ENCODE assay signal across 8 cellular contexts in genomic region chr1:159854693-159855192, GRCh38. TPM values are rescaled to one million over a fixed set of nuclear protein-coding genes. Genes with fewer than 3 reads are reported as not detected.
A peak's percentile ranks its signal among the peaks of the same experiment; 100 is the strongest.
DNase-seq lines count a peak whose midpoint lies in the region; FAIRE-seq and TF ChIP-seq lines count a peak whose summit lies in the region.

No MANE protein-coding gene starts in this region.

- H3K27me3 ChIP-seq in mammary epithelial cell (ENCODE audit: insufficient read depth, low read length), result no peaks in the 10 kb centered on the region

- in situ Hi-C loops in mammary epithelial cell (cut with MboI; ENCODE audit: low sequenced_read_pairs in 2 of 2), result no loop called here

- no peaks in the 10 kb centered on the region for H3K36me3 ChIP-seq in mammary epithelial cell (ENCODE audit: insufficient read depth, low read length)

- CTCF ChIA-PET in mammary epithelial cell (lab: Charles Lee; ENCODE audit: low non-redundant PET), result no interaction called here

- no peak overlapping the region for H3K27ac ChIP-seq in mammary epithelial cell (ENCODE audit: insufficient read depth, low read depth, low read length)
- H3K27ac ChIP-seq in skin epidermis, result peak overlapping the region; percentile 66 to 97 (median 93)

- peak overlapping the region; percentile 95 for H3K4me2 ChIP-seq in mammary epithelial cell (ENCODE audit: insufficient read depth, low read depth, low read length)

- under 1% methylated on average over 18 of the region's 59 CpGs for WGBS in mammary epithelial cell (ENCODE audit: low coverage, missing lambda C conversion rate)

- no peaks in the 10 kb centered on the region for H3K79me2 ChIP-seq in mammary epithelial cell (ENCODE audit: insufficient read depth, low read length)

- dilution Hi-C loops in mammary epithelial cell (cut with HindIII; ENCODE audit: low sequenced_read_pairs), result no loop called here

- BruUV-seq in mammary epithelial cell (replicated peaks; lab: Mats Ljungman, UMichigan), result no TSS peak

- peak overlapping the region; percentile 46 for H3K4me3 ChIP-seq in HFF-Myc (replicated peaks; ENCODE audit: low read depth, low read length)
- H3K4me3 ChIP-seq in mammary epithelial cell (replicated peaks in 1 of 3; ENCODE audit: insufficient read depth in 1 of 3, low read depth in 2 of 3, low read length in 3 of 3), result peak overlapping the region; percentile 33 to 60 (median 51)
- peak overlapping the region; percentile 48 to 64 (median 58) for H3K4me3 ChIP-seq in skin epidermis

- no peak for FAIRE-seq in D721Med (lab: Jason Lieb, UNC)

- peak overlapping the region; percentile 97 for H2AFZ ChIP-seq in mammary epithelial cell (ENCODE audit: low read depth, low read length)

- intact Hi-C loops in mammary epithelial cell (cut with micrococcal nuclease), result no loop called here

- TF ChIP-seq CTCF in HFF-Myc (IDR thresholded peaks at IDR 0.05; ENCODE audit: low read depth, low read length, missing control alignments) (no peak), mammary epithelial cell (conservative IDR thresholded peaks at IDR 0.05 in 1 of 2, IDR thresholded peaks at IDR 0.05 in 1 of 2; ENCODE audit: extremely low read depth in 1 of 2, insufficient read depth in 1 of 2, low read depth in 1 of 2, low read length in 2 of 2) (no peak), D721Med (IDR thresholded peaks at IDR 0.05; ENCODE audit: insufficient read depth, missing control alignments) (no peak)

- peaks cover 11% of the 10 kb centered on the region for H3K4me1 ChIP-seq in mammary epithelial cell (ENCODE audit: insufficient read depth, low read length)

- H4K20me1 ChIP-seq in mammary epithelial cell (ENCODE audit: insufficient read depth, low read length), result no peaks in the 10 kb centered on the region

- DNase-seq in GM04504 (ENCODE audit: low read depth), result peak; percentile 58
- no peak for DNase-seq in HFF-Myc (ENCODE audit: extremely low read depth, low read depth)
- peak; percentile 56 to 71 for DNase-seq in NCI-H1930 (lab: John Stamatoyannopoulos, UW)
- DNase-seq in activated CD4-positive, CD25-positive, alpha-beta regulatory T cell (lab: John Stamatoyannopoulos, UW), result peak; percentile 39 to 61 (median 46)
- peak; percentile 53 for DNase-seq in mammary epithelial cell
- DNase-seq in iPS-NIHi7 (ENCODE audit: extremely low spot score), result peak; percentile 69
- DNase-seq in D721Med (ENCODE audit: insufficient read length, low spot score), result no peak

- H3K9me3 ChIP-seq in mammary epithelial cell (replicated peaks; ENCODE audit: insufficient read depth, low read length), result no peaks in the 10 kb centered on the region

- H3K9ac ChIP-seq in mammary epithelial cell (ENCODE audit: insufficient read depth, low read length), result no peak overlapping the region

RNA-seq across cellular contexts. Expression of gene VSIG8, which starts 7.7 kb away (rescaled TPM):
- total RNA-seq in mammary epithelial cell, result not detected
- not detected for polyA plus RNA-seq in mammary epithelial cell
- not detected for polyA minus RNA-seq in mammary epithelial cell

RNA-seq across cellular contexts. Expression of gene SLAMF8, which starts 28.1 kb away (rescaled TPM):
- total RNA-seq in mammary epithelial cell, result not detected
- polyA plus RNA-seq in mammary epithelial cell, result not detected
- not detected for polyA minus RNA-seq in mammary epithelial cell

RNA-seq across cellular contexts. Expression of gene CFAP45, which starts 45.2 kb away (rescaled TPM):
- under 1 TPM in 1 of 2 donors, not detected in 1; 0.82 TPM for total RNA-seq in mammary epithelial cell
- 0.36 TPM for polyA plus RNA-seq in mammary epithelial cell
- not detected for polyA minus RNA-seq in mammary epithelial cell

RNA-seq across cellular contexts. Expression of gene FCRL6, which starts 52.6 kb away (rescaled TPM):
- total RNA-seq in mammary epithelial cell, result not detected
- polyA plus RNA-seq in mammary epithelial cell, result not detected
- polyA minus RNA-seq in mammary epithelial cell, result not detected

Comparison
In these comparisons a context has a peak if more than half of its experiments do, and no peak if none do; other contexts are left out.
1. DNase-seq: peak in GM04504 (single experiment), NCI-H1930 (2 of 2), activated CD4-positive, CD25-positive, alpha-beta regulatory T cell (4 of 4), mammary epithelial cell (single experiment) and iPS-NIHi7 (single experiment); none in HFF-Myc (single experiment) and D721Med (single experiment).
2. Peak in every context shown above with its lines, with median percentiles within 50 percentile points of each other: H3K4me3 ChIP-seq.